ENCODE assay signal across 1 cellular context in the genomic region with DNA sequence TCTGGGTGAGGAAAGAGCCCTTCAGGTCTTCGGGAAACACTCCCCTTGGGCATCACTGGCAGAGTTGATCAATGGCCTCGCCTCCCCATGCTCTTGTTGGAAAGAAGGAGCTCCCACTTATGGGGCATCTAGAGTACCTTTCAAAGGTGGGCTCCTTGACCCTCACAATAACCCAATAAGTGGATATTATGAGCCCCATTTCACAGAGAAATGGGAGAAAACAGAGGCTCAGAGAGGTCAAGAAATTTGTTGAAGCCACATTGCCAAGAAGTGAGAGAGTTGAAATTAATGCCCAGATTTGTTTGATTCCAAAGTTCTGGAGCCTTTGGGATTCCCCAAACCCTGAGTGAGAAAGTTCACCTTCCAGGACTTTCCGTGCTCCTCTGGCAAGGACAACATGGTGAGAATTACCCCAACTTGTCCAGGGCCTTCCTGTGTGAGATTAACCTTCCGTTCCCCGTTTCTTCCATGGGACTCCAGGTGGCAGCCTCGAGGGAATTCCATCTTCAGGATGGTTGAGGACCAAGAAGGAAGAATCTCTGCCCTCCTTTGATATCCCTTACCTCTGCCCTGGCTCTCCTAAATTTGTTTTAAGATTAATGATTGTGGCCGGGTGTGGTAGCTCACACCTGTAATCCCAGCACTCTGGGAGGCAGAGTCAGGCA.
TF ChIP-seq lines count a peak whose summit lies in the region.

No MANE protein-coding gene starts in this region.

TF ChIP-seq in HEK293T, 16 proteins besides CTCF, POLR2A, EP300 and RAD21 (continued from another document):
- TF ChIP-seq BHLHE40 (IDR thresholded peaks at IDR 0.05; ENCODE audit: borderline replicate concordance) (no peak), SP1 (IDR thresholded peaks at IDR 0.05) (no peak), FOXM1 (IDR thresholded peaks at IDR 0.05; ENCODE audit: borderline replicate concordance) (no peak), ELF4 (IDR thresholded peaks at IDR 0.05) (no peak), ARNT (IDR thresholded peaks at IDR 0.05) (no peak), ZNF384 (IDR thresholded peaks at IDR 0.05) (no peak), CTBP1 (IDR thresholded peaks at IDR 0.05; ENCODE audit: borderline replicate concordance) (no peak), NFRKB (IDR thresholded peaks at IDR 0.05) (no peak), TARDBP (IDR thresholded peaks at IDR 0.05) (no peak), FOXK2 (IDR thresholded peaks at IDR 0.05) (no peak), L3MBTL2 (conservative IDR thresholded peaks at IDR 0.05) (no peak), FOXA1 (IDR thresholded peaks at IDR 0.05) (no peak)
